8 cellular contexts compared by ENCODE assay signal in the genomic region with DNA sequence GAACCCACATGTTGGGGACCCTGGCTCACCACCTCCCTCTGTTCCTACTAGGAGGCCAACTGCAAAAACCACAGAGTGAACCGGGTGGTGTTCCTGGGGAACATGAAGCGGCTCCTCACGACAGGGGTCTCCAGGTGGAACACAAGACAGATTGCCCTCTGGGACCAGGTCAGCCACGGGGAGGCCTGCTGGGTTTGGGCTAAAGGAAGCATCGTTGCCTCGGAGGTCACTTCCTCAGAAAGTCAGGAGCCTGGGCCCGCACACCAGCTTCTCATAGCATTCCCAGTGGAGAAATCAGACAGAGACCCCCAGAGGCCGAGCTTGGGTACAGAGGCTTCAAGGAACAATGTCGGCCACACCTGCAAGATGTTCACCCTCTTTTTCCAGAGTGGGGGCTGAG.
"Had no signal": no experiment of that assay in that cellular context is flagged by ENCODE, and none has a peak within 500 bp of the region (broad histone marks: within the 10 kb centered on the region; RNA-seq: fewer than 3 reads in every experiment).

No MANE protein-coding gene starts in this region.

- DNase-seq: GDM1, GF-D8 had no signal

- ATAC-seq: GM12878 had no signal

- H3K4me3 ChIP-seq: GM12878 had no signal

- FAIRE-seq: G401.6, GM12878, GM12891, GM12892, GM18507, GM19239 had no signal
